Comparison of ENCODE assay signal across 25 cellular contexts in the genomic region with DNA sequence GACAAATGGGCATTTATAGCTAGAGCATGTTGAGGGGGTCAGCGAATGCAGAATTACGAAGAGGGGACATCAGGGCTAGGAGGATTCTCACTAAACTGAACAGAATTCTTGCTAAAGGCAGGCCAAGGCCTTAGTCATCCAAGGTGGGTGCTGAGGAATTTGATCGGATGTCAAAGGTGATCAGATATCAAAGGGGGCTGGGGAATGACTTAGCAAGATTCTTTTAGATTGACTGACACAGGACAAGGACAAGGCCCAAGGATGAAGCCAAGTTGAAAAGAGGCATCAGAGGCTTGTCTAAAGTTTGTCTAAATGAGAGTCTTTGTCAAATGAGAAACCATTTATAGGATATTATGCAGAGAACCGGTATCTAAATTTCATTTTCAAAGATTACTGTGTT.
"Had no signal": no experiment of that assay in that cellular context is flagged by ENCODE, and none has a peak within 500 bp of the region (broad histone marks: within the 10 kb centered on the region; RNA-seq: fewer than 3 reads in every experiment).

No MANE protein-coding gene starts in this region.

- H3K4me3 Mint-ChIP-seq: activated CD4-positive, alpha-beta memory T cell treated with anti-CD3 and anti-CD28 coated beads, Interleukin-2, amount 10 ng/mL, durations not matched to agents 7 days and 5 days; activated CD4-positive, alpha-beta T cell treated with anti-CD3 and anti-CD28 coated beads for 36 hours; T-cell had no signal

- DNase-seq: activated CD4-positive, alpha-beta memory T cell treated with anti-CD3 and anti-CD28 coated beads, Interleukin-2, amount 10 ng/mL, durations not matched to agents 7 days and 5 days; activated CD4-positive, alpha-beta T cell treated with anti-CD3 and anti-CD28 coated beads for 36 hours; activated CD4-positive, alpha-beta T cell treated with anti-CD3 and anti-CD28 coated beads, Interleukin-2, amount 50 U/mL, for 1 hour; activated CD8-positive, alpha-beta memory T cell treated with anti-CD3 and anti-CD28 coated beads, Interleukin-2, amount 50 U/mL, for 48 hours; activated effector memory CD4-positive, alpha-beta T cell treated with anti-CD3 and anti-CD28 coated beads, Interleukin-2, amount 50 U/mL, for 16 hours; activated naive CD4-positive, alpha-beta T cell treated with Interleukin-2 at 50 U/mL for 16 hours; activated T-cell treated with anti-CD3 and anti-CD28 coated beads, Interleukin-2, amount 50 U/mL, for 1 hour; brain microvascular endothelial cell; KG1; NCI-H1048; NCI-H146; NCI-H187 treated with DMSO at 0.1 percent for 48 hours; NCI-H345; NCI-H510A; NCI-H526 treated with DMSO at 0.1 percent for 48 hours; NK-92 treated with Interleukin-12 subunit alpha and Interleukin-12 subunit beta, amount 100 ng/mL, for 24 hours; OCI-M1; RPMI8226; T-cell had no signal

- H3K27me3 Mint-ChIP-seq: activated CD4-positive, alpha-beta memory T cell treated with anti-CD3 and anti-CD28 coated beads, Interleukin-2, amount 10 ng/mL, durations not matched to agents 7 days and 5 days; activated CD4-positive, alpha-beta T cell treated with anti-CD3 and anti-CD28 coated beads for 36 hours; T-cell had no signal

- ATAC-seq: activated CD4-positive, alpha-beta T cell treated with anti-CD3 and anti-CD28 coated beads for 36 hours; activated naive CD4-positive, alpha-beta T cell treated with anti-CD3 and anti-CD28 coated beads, Interleukin-2, amount 50 U/mL, for 72 hours; Panc1; Right ventricle myocardium inferior; T-cell had no signal

- H3K4me3 ChIP-seq: cardiac muscle cell, SK-N-MC had no signal

- H3K27ac Mint-ChIP-seq: activated CD4-positive, alpha-beta memory T cell treated with anti-CD3 and anti-CD28 coated beads, Interleukin-2, amount 10 ng/mL, durations not matched to agents 7 days and 5 days; activated CD4-positive, alpha-beta T cell treated with anti-CD3 and anti-CD28 coated beads for 36 hours; activated naive CD4-positive, alpha-beta T cell treated with anti-CD3 and anti-CD28 coated beads, Interleukin-2, amount 50 U/mL, for 72 hours; T-cell had no signal

- H3K27ac ChIP-seq: brain microvascular endothelial cell, cardiac muscle cell, SK-N-MC, VCaP had no signal

- H3K9me3 Mint-ChIP-seq: activated CD4-positive, alpha-beta memory T cell treated with anti-CD3 and anti-CD28 coated beads, Interleukin-2, amount 10 ng/mL, durations not matched to agents 7 days and 5 days; activated naive CD4-positive, alpha-beta T cell treated with anti-CD3 and anti-CD28 coated beads, Interleukin-2, amount 50 U/mL, for 72 hours; T-cell had no signal

- H3K27me3 ChIP-seq: brain microvascular endothelial cell, cardiac muscle cell had no signal
